In genomic region chr5:139212484-139212883, GRCh38 we compare ENCODE assay signal across 21 cellular contexts.
"Had no signal": no experiment of that assay in that cellular context is flagged by ENCODE, and none has a peak within 500 bp of the region (broad histone marks: within the 10 kb centered on the region; RNA-seq: fewer than 3 reads in every experiment).

No MANE protein-coding gene starts in this region.

- H3K27ac ChIP-seq: adrenal gland, KMS-11, SK-N-MC, WERI-Rb-1 had no signal

- H3K9me3 ChIP-seq: adrenal gland had no signal

- H3K4me1 ChIP-seq: adrenal gland had no signal

- H3K4me3 ChIP-seq: adrenal gland, SK-N-MC had no signal

- H3K27me3 ChIP-seq: adrenal gland had no signal

- H3K9ac ChIP-seq: KMS-11 had no signal

- H3K36me3 ChIP-seq: adrenal gland, WERI-Rb-1 had no signal

- DNase-seq: activated CD4-positive, alpha-beta T cell treated with anti-CD3 and anti-CD28 coated beads for 36 hours; activated CD8-positive, alpha-beta memory T cell treated with anti-CD3 and anti-CD28 coated beads, Interleukin-2, amount 50 U/mL, for 4 hours; activated CD8-positive, alpha-beta T cell treated with anti-CD3 and anti-CD28 coated beads for 36 hours; activated naive CD4-positive, alpha-beta T cell treated with anti-CD3 and anti-CD28 coated beads, Interleukin-2, amount 50 U/mL, for 16 hours; activated naive CD8-positive, alpha-beta T cell treated with anti-CD3 and anti-CD28 coated beads, Interleukin-2, amount 10 ng/mL, durations not matched to agents 7 days and 5 days; activated T-cell treated with anti-CD3 and anti-CD28 coated beads, Interleukin-2, amount 50 U/mL, for 1 hour; adrenal gland; anterior cingulate cortex; central memory CD4-positive, alpha-beta T cell; NCI-H1092; NCI-H1930; NCI-H446; NCI-H524; NCI-H82; PC-3; T-cell; T-helper 2 cell; T1000; WERI-Rb-1 had no signal

- ATAC-seq: activated CD4-positive, alpha-beta T cell treated with anti-CD3 and anti-CD28 coated beads for 36 hours; activated CD8-positive, alpha-beta T cell treated with anti-CD3 and anti-CD28 coated beads for 36 hours; PC-3; T-cell had no signal

- H3K4me2 ChIP-seq: KMS-11 had no signal
